Comparison of ENCODE assay signal across 8 cellular contexts in genomic region chr11:67117667-67118058, GRCh38. TPM values are rescaled to one million over a fixed set of nuclear protein-coding genes. Genes with fewer than 3 reads are reported as not detected.
A peak's percentile ranks its signal among the peaks of the same experiment; 100 is the strongest.
DNase-seq lines count a peak whose midpoint lies in the region; ATAC-seq and TF ChIP-seq lines count a peak whose summit lies in the region.

No MANE protein-coding gene starts in this region.

- peaks cover 42% of the 10 kb centered on the region for H3K79me2 ChIP-seq in neural progenitor cell (ENCODE audit: low read depth)

- peak overlapping the region; percentile 87 for H3K27ac Mint-ChIP-seq in activated T-cell treated with anti-CD3 and anti-CD28 coated beads, Interleukin-2, amount 50 U/mL, for 24 hours
- H3K27ac Mint-ChIP-seq in neural progenitor cell, result peak overlapping the region; percentile 88

- H3K9me3 ChIP-seq in HUES6 (ENCODE audit: control insufficient read depth, insufficient read depth, low read depth, low read length), result no peaks in the 10 kb centered on the region
- no peaks in the 10 kb centered on the region for H3K9me3 ChIP-seq in esophagus squamous epithelium
- no peaks in the 10 kb centered on the region for H3K9me3 ChIP-seq in neural progenitor cell (ENCODE audit: low read depth)

- no peak for ATAC-seq in HG03378 (IDR thresholded peaks at IDR 0.05; ENCODE audit: unreplicated experiment)

- peak overlapping the region; percentile 71 for H3K4me2 ChIP-seq in neural progenitor cell

- H2AFZ ChIP-seq in neural progenitor cell (replicated peaks), result peak overlapping the region; percentile 78

- H3K4me1 ChIP-seq in HUES6 (ENCODE audit: control insufficient read depth, insufficient read depth, low read length) (peaks cover 27% of the 10 kb centered on the region), esophagus squamous epithelium (peaks cover 0 to 35% (median 9%) of the 10 kb centered on the region in 3 donors), neural progenitor cell (peaks cover 23% of the 10 kb centered on the region)

- H3K9ac ChIP-seq in HUES6 (ENCODE audit: low read length) (peak overlapping the region; percentile 93), neural progenitor cell (no peak overlapping the region)

- WGBS in esophagus squamous epithelium, 2 donors, result 0 to 17% methylated on average over 1 to 2 of the region's 44 CpGs

- peak; percentile 23 for DNase-seq in AG10803 (ENCODE audit: low read depth)
- DNase-seq in activated T-cell treated with anti-CD3 and anti-CD28 coated beads, Interleukin-2, amount 50 U/mL, for 24 hours, result peak; percentile 71
- DNase-seq in esophagus squamous epithelium (lab: John Stamatoyannopoulos, UW), result no peak
- peak; percentile 62 for DNase-seq in neural progenitor cell (ENCODE audit: low spot score)
- no peak for DNase-seq in SW 1271 (lab: John Stamatoyannopoulos, UW)
- no peak for DNase-seq in OCI-M1 (lab: John Stamatoyannopoulos, UW)

- TF ChIP-seq POLR2A in esophagus squamous epithelium (IDR thresholded peaks at IDR 0.05), result peak in 1 of 4 donors; percentile 25

- peak overlapping the region; percentile 73 for H3K4me3 Mint-ChIP-seq in activated T-cell treated with anti-CD3 and anti-CD28 coated beads, Interleukin-2, amount 50 U/mL, for 24 hours
- H3K4me3 Mint-ChIP-seq in neural progenitor cell, result peak overlapping the region; percentile 83

- H3K27me3 ChIP-seq in HUES6 (ENCODE audit: control insufficient read depth, insufficient read depth, low read length) (no peaks in the 10 kb centered on the region), esophagus squamous epithelium (no peaks in the 10 kb centered on the region), neural progenitor cell (peaks cover 12% of the 10 kb centered on the region)

- peaks cover 23% of the 10 kb centered on the region for H3F3A ChIP-seq in neural progenitor cell (ENCODE audit: low read depth)

- intact Hi-C loops in esophagus squamous epithelium (cut with DNase I), result no loop called here

- peaks cover 29% of the 10 kb centered on the region for H3K4me1 Mint-ChIP-seq in activated T-cell treated with anti-CD3 and anti-CD28 coated beads, Interleukin-2, amount 50 U/mL, for 24 hours (ENCODE audit: low read depth)
- H3K4me1 Mint-ChIP-seq in neural progenitor cell, result peaks cover 20% of the 10 kb centered on the region

- peaks cover 30% of the 10 kb centered on the region for H4K20me1 ChIP-seq in neural progenitor cell (ENCODE audit: low read depth)

- no peak for TF ChIP-seq CTCF in AG10803 (conservative IDR thresholded peaks at IDR 0.05; ENCODE audit: low read length)
- TF ChIP-seq CTCF in esophagus squamous epithelium (IDR thresholded peaks at IDR 0.05), result no peak
- no peak for TF ChIP-seq CTCF in neural progenitor cell (IDR thresholded peaks at IDR 0.05)

- peaks cover 21% of the 10 kb centered on the region for H3K36me3 Mint-ChIP-seq in activated T-cell treated with anti-CD3 and anti-CD28 coated beads, Interleukin-2, amount 50 U/mL, for 24 hours (ENCODE audit: low read depth)
- peaks cover 4% of the 10 kb centered on the region for H3K36me3 Mint-ChIP-seq in neural progenitor cell

- H3K36me3 ChIP-seq in HUES6 (ENCODE audit: control insufficient read depth, insufficient read depth, low read length) (no peaks in the 10 kb centered on the region), esophagus squamous epithelium (peaks cover 0 to 4% (median 0%) of the 10 kb centered on the region in 3 donors), neural progenitor cell (no peaks in the 10 kb centered on the region)

- no peaks in the 10 kb centered on the region for H3K27me3 Mint-ChIP-seq in activated T-cell treated with anti-CD3 and anti-CD28 coated beads, Interleukin-2, amount 50 U/mL, for 24 hours
- H3K27me3 Mint-ChIP-seq in neural progenitor cell (ENCODE audit: insufficient read depth, low read depth), result peaks cover 8% of the 10 kb centered on the region

- no peak overlapping the region for H3K4me3 ChIP-seq in AG10803 (ENCODE audit: low read length)
- H3K4me3 ChIP-seq in HUES6 (ENCODE audit: low read depth, low read length), result peak overlapping the region; percentile 65
- H3K4me3 ChIP-seq in esophagus squamous epithelium, result peak overlapping the region; percentile 55 to 96 (median 88)
- peak overlapping the region; percentile 41 for H3K4me3 ChIP-seq in neural progenitor cell

- H3K27ac ChIP-seq in HUES6 (ENCODE audit: low read depth, low read length), result no peak overlapping the region
- H3K27ac ChIP-seq in esophagus squamous epithelium, result peak overlapping the region; percentile 94 to 100 (median 98)
- H3K27ac ChIP-seq in neural progenitor cell, result no peak overlapping the region

- no peaks in the 10 kb centered on the region for H3K9me3 Mint-ChIP-seq in activated T-cell treated with anti-CD3 and anti-CD28 coated beads, Interleukin-2, amount 50 U/mL, for 24 hours
- H3K9me3 Mint-ChIP-seq in neural progenitor cell, result no peaks in the 10 kb centered on the region

RNA-seq across cellular contexts. Expression of gene KDM2A, which starts 1.4 kb away (rescaled TPM):
- total RNA-seq in esophagus squamous epithelium, result 10 to 100 TPM; 33.4 to 84.7 (median 64.8) TPM
- total RNA-seq in neural progenitor cell (ENCODE audit: low replicate concordance), result 38.8 and 49.5 TPM in 2 replicates

Comparison
In these comparisons a context has a peak if more than half of its experiments do, and no peak if none do; other contexts are left out.
1. DNase-seq: peak in AG10803 (single experiment), activated T-cell treated with anti-CD3 and anti-CD28 coated beads, Interleukin-2, amount 50 U/mL, for 24 hours (single experiment) and neural progenitor cell (single experiment); none in esophagus squamous epithelium (single experiment), SW 1271 (0 of 2) and OCI-M1 (single experiment).
2. H3K27ac ChIP-seq: peak in esophagus squamous epithelium (4 of 4); none in HUES6 (single experiment) and neural progenitor cell (single experiment).